In the genomic region with DNA sequence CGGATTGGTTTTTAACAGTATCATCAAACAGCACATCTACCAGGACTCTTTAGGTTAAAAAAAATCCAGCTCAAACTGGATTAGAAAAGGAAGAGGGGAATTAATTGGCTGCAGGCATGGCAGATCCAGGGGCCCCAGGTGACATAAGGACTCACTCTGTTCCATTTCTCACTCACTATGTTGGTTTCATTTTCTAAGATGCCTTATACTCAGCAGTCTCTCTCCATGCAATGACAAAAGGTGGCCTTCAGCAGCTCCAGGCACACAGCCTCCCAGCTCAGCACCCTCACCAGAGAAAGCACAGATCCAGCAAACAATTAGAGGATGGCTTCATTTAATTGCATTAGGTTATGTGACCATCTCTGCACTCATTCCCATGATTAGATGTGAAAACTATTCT, we compare ENCODE assay signal across 20 cellular contexts.
"Had no signal": no experiment of that assay in that cellular context is flagged by ENCODE, and none has a peak within 500 bp of the region (broad histone marks: within the 10 kb centered on the region; RNA-seq: fewer than 3 reads in every experiment).

No MANE protein-coding gene starts in this region.

- H3K36me3 ChIP-seq: breast epithelium, lower lobe of right lung, right lobe of liver, tibial nerve had no signal

- H3K9me3 ChIP-seq: breast epithelium, right lobe of liver had no signal

- H3K27ac ChIP-seq: lower lobe of right lung, right lobe of liver, tibial nerve had no signal

- H3K4me3 Mint-ChIP-seq: activated B cell treated with CpG ODN at 0.5 μM for 24 hours; activated CD4-positive, alpha-beta T cell treated with anti-CD3 and anti-CD28 coated beads for 36 hours; activated CD8-positive, alpha-beta memory T cell treated with anti-CD3 and anti-CD28 coated beads, Interleukin-2, amount 10 ng/mL, durations not matched to agents 7 days and 5 days; activated CD8-positive, alpha-beta T cell treated with anti-CD3 and anti-CD28 coated beads, Interleukin-2, amount 10 ng/mL, durations not matched to agents 7 days and 5 days; activated T-cell treated with anti-CD3 and anti-CD28 coated beads, Interleukin-2, amount 50 U/mL, for 72 hours; naive thymus-derived CD8-positive, alpha-beta T cell had no signal

- ATAC-seq: activated CD4-positive, alpha-beta T cell treated with anti-CD3 and anti-CD28 coated beads for 36 hours; activated CD8-positive, alpha-beta memory T cell treated with anti-CD3 and anti-CD28 coated beads, Interleukin-2, amount 10 ng/mL, durations not matched to agents 7 days and 5 days; activated CD8-positive, alpha-beta T cell treated with anti-CD3 and anti-CD28 coated beads, Interleukin-2, amount 10 ng/mL, durations not matched to agents 7 days and 5 days; activated naive CD4-positive, alpha-beta T cell treated with anti-CD3 and anti-CD28 coated beads, Interleukin-2, amount 50 U/mL, for 72 hours; activated T-cell treated with anti-CD3 and anti-CD28 coated beads, Interleukin-2, amount 50 U/mL, for 72 hours; left lobe of liver; lower lobe of right lung; naive thymus-derived CD8-positive, alpha-beta T cell had no signal

- H3K36me3 Mint-ChIP-seq: activated CD8-positive, alpha-beta memory T cell treated with anti-CD3 and anti-CD28 coated beads, Interleukin-2, amount 10 ng/mL, durations not matched to agents 7 days and 5 days had no signal

- H3K27ac Mint-ChIP-seq: activated B cell treated with CpG ODN at 0.5 μM for 24 hours; activated CD4-positive, alpha-beta T cell treated with anti-CD3 and anti-CD28 coated beads for 36 hours; activated CD8-positive, alpha-beta memory T cell treated with anti-CD3 and anti-CD28 coated beads, Interleukin-2, amount 10 ng/mL, durations not matched to agents 7 days and 5 days; activated CD8-positive, alpha-beta T cell treated with anti-CD3 and anti-CD28 coated beads, Interleukin-2, amount 10 ng/mL, durations not matched to agents 7 days and 5 days; activated naive CD4-positive, alpha-beta T cell treated with anti-CD3 and anti-CD28 coated beads, Interleukin-2, amount 50 U/mL, for 72 hours; activated T-cell treated with anti-CD3 and anti-CD28 coated beads, Interleukin-2, amount 50 U/mL, for 72 hours; naive thymus-derived CD8-positive, alpha-beta T cell had no signal

- DNase-seq: activated B cell treated with CpG ODN at 0.5 μM for 24 hours; activated CD4-positive, alpha-beta T cell treated with anti-CD3 and anti-CD28 coated beads for 36 hours; activated CD8-positive, alpha-beta memory T cell treated with anti-CD3 and anti-CD28 coated beads, Interleukin-2, amount 10 ng/mL, durations not matched to agents 7 days and 5 days; activated CD8-positive, alpha-beta T cell treated with anti-CD3 and anti-CD28 coated beads, Interleukin-2, amount 10 ng/mL, durations not matched to agents 7 days and 5 days; activated naive CD4-positive, alpha-beta T cell; activated T-cell treated with anti-CD3 and anti-CD28 coated beads for 4 hours; activated T-cell treated with anti-CD3 and anti-CD28 coated beads, Interleukin-2, amount 50 U/mL, for 72 hours; central memory CD4-positive, alpha-beta T cell; head of caudate nucleus; hippocampal formation; lower lobe of right lung; mesenchymal stem cell; naive thymus-derived CD8-positive, alpha-beta T cell; right lobe of liver; stimulated activated CD4-positive, alpha-beta T cell treated with anti-CD3 and anti-CD28 coated beads, Interleukin-2, amount 100 ng/mL, for 48 hours; stimulated activated naive CD4-positive, alpha-beta T cell treated with Interleukin-2 at 50 U/mL for 16 hours had no signal

- H3K4me1 Mint-ChIP-seq: activated B cell treated with CpG ODN at 0.5 μM for 24 hours; activated CD4-positive, alpha-beta T cell treated with anti-CD3 and anti-CD28 coated beads for 36 hours; activated CD8-positive, alpha-beta memory T cell treated with anti-CD3 and anti-CD28 coated beads, Interleukin-2, amount 10 ng/mL, durations not matched to agents 7 days and 5 days had no signal
